1 cellular context compared by ENCODE assay signal in genomic region chr1:93109578-93109977, GRCh38.
TF ChIP-seq lines count a peak whose summit lies in the region.

No MANE protein-coding gene starts in this region.

TF ChIP-seq in GM23338, 12 proteins besides CTCF, POLR2A, EP300 and RAD21 (continued from another document):
- no peak for TF ChIP-seq ZNF462 (CRISPR knock-in tag; IDR thresholded peaks at IDR 0.05)
- TF ChIP-seq CREB1 (CRISPR knock-in tag; IDR thresholded peaks at IDR 0.05; ENCODE audit: low read depth), result no peak
- no peak for TF ChIP-seq JUNB (IDR thresholded peaks at IDR 0.05; ENCODE audit: unreplicated experiment)
- no peak for TF ChIP-seq ETS1 (IDR thresholded peaks at IDR 0.05)
- no peak for TF ChIP-seq NANOG (IDR thresholded peaks at IDR 0.05; ENCODE audit: borderline replicate concordance)
- no peak for TF ChIP-seq ZNF331 (CRISPR knock-in tag; IDR thresholded peaks at IDR 0.05; ENCODE audit: low read depth)
- no peak for TF ChIP-seq EZH2phosphoT487 (IDR thresholded peaks at IDR 0.05; ENCODE audit: unreplicated experiment)
TF ChIP-seq in GM23338: peak in this region for 0.
